ENCODE assay signal across 8 cellular contexts in the genomic region with DNA sequence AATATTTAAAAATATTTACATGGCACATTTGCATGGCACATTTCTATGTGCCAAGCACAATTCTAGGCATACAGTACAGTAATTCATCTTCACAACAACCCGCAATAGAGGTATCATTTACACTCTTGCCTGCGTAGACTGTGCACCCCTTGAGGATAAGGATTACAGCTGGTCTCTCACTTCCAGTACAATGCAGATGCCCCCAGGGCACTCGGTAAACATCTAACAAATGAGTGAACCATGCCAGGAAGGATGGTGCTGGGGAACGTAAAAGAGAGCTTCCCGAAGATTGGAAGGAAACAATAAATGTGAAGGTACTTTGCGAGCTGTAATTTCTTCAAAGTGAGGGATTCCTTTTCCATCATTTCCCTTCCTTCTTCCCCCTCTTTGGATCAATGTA. TPM values are rescaled to one million over a fixed set of nuclear protein-coding genes. Genes with fewer than 3 reads are reported as not detected.
A peak's percentile ranks its signal among the peaks of the same experiment; 100 is the strongest.
DNase-seq lines count a peak whose midpoint lies in the region; ATAC-seq and TF ChIP-seq lines count a peak whose summit lies in the region.

No MANE protein-coding gene starts in this region.

- H3K4me3 ChIP-seq in CD4-positive, alpha-beta memory T cell (ENCODE audit: low read length in 2 of 2), result peak overlapping the region; percentile 85
- peak overlapping the region; percentile 71 for H3K4me3 ChIP-seq in LNCaP clone FGC (ENCODE audit: low read depth, low read length)

- no peaks in the 10 kb centered on the region for H3K9me3 Mint-ChIP-seq in CD4-positive, alpha-beta memory T cell
- H3K9me3 Mint-ChIP-seq in chondrocyte (ENCODE audit: low read depth) (no peaks in the 10 kb centered on the region), nephron progenitor cell (peaks cover 19% of the 10 kb centered on the region)

- no peaks in the 10 kb centered on the region for H3K27me3 Mint-ChIP-seq in CD4-positive, alpha-beta memory T cell
- H3K27me3 Mint-ChIP-seq in chondrocyte (ENCODE audit: low read depth) (peaks cover 8% of the 10 kb centered on the region), nephron progenitor cell (ENCODE audit: low read depth, poor library complexity) (peaks cover 29% of the 10 kb centered on the region)

- POLR2A ChIA-PET in CD4-positive, alpha-beta memory T cell (lab: Charles Lee; ENCODE audit: partially characterized antibody), result interaction anchor here (0.8 to 7.9 kb wide), 14 partner anchors 8 to 224 kb away, joined by 3 to 111 read pairs (median 4); a partner anchor contains a TSS

- peak overlapping the region; percentile 82 to 94 (median 91) for H3K4me3 Mint-ChIP-seq in CD4-positive, alpha-beta memory T cell
- peak overlapping the region; percentile 84 for H3K4me3 Mint-ChIP-seq in chondrocyte (ENCODE audit: unreplicated experiment)
- peak overlapping the region; percentile 86 for H3K4me3 Mint-ChIP-seq in nephron progenitor cell

- CTCF ChIA-PET in CD4-positive, alpha-beta memory T cell (lab: Charles Lee; ENCODE audit: partially characterized antibody), result interaction anchor here (1.0 to 9.7 kb wide), 8 partner anchors 8 to 282 kb away, joined by 3 to 117 read pairs (median 4); a partner anchor contains a TSS

- peaks cover 15 to 49% (median 35%) of the 10 kb centered on the region in 4 donors for H3K4me1 Mint-ChIP-seq in CD4-positive, alpha-beta memory T cell
- H3K4me1 Mint-ChIP-seq in chondrocyte (ENCODE audit: low read depth), result peaks cover 27% of the 10 kb centered on the region
- peaks cover 32% of the 10 kb centered on the region for H3K4me1 Mint-ChIP-seq in nephron progenitor cell

- intact Hi-C loops in CD4-positive, alpha-beta memory T cell (cut with micrococcal nuclease), result no loop called here

- H3K36me3 ChIP-seq in CD4-positive, alpha-beta memory T cell (ENCODE audit: insufficient read depth, low read length), result peaks cover 32% of the 10 kb centered on the region

- no peak for ATAC-seq in HG02571 (IDR thresholded peaks at IDR 0.05; ENCODE audit: unreplicated experiment)
- ATAC-seq in GM21529 (IDR thresholded peaks at IDR 0.05; ENCODE audit: unreplicated experiment), result no peak

- H3K27me3 ChIP-seq in CD4-positive, alpha-beta memory T cell (ENCODE audit: insufficient read depth, low read length), result no peaks in the 10 kb centered on the region

- TF ChIP-seq CTCF in LNCaP clone FGC (IDR thresholded peaks at IDR 0.05; ENCODE audit: control insufficient read depth, extremely low read depth, insufficient read depth), result no peak
- TF ChIP-seq CTCF in chondrocyte (IDR thresholded peaks at IDR 0.05), result no peak
- TF ChIP-seq CTCF in nephron progenitor cell (IDR thresholded peaks at IDR 0.05), result no peak

- H3K4me1 ChIP-seq in CD4-positive, alpha-beta memory T cell (ENCODE audit: insufficient read depth, low read length), result peaks cover 33% of the 10 kb centered on the region

- no peaks in the 10 kb centered on the region for H3K9me3 ChIP-seq in CD4-positive, alpha-beta memory T cell (ENCODE audit: control insufficient read depth in 1 of 2, low read length in 2 of 2)

- H3K27ac Mint-ChIP-seq in CD4-positive, alpha-beta memory T cell, result peak overlapping the region; percentile 60 to 99 (median 91)
- H3K27ac Mint-ChIP-seq in chondrocyte (ENCODE audit: unreplicated experiment) (peak overlapping the region; percentile 87), nephron progenitor cell (peak overlapping the region; percentile 4)

- DNase-seq in CD4-positive, alpha-beta memory T cell, result no peak
- DNase-seq in LNCaP clone FGC (ENCODE audit: low read depth), result no peak
- DNase-seq in chondrocyte (ENCODE audit: low spot score), result no peak
- no peak for DNase-seq in nephron progenitor cell
- no peak for DNase-seq in SK-N-DZ (ENCODE audit: low spot score)
- no peak for DNase-seq in AG08396 (ENCODE audit: low spot score)

- peaks cover 14 to 52% of the 10 kb centered on the region in 2 donors for H3K36me3 Mint-ChIP-seq in CD4-positive, alpha-beta memory T cell
- peaks cover 11% of the 10 kb centered on the region for H3K36me3 Mint-ChIP-seq in chondrocyte (ENCODE audit: low read depth)
- peaks cover 33% of the 10 kb centered on the region for H3K36me3 Mint-ChIP-seq in nephron progenitor cell (ENCODE audit: low read depth)

- H3K27ac ChIP-seq in CD4-positive, alpha-beta memory T cell (ENCODE audit: low read depth, low read length), result peak overlapping the region; percentile 85

RNA-seq across cellular contexts. Expression of a gene that starts 1.3 kb away (rescaled TPM):
- 10 to 100 TPM; 97.4 to 99.2 TPM for total RNA-seq in CD4-positive, alpha-beta memory T cell
- 10 to 100 TPM; 10.8 to 17.1 TPM for polyA plus RNA-seq in CD4-positive, alpha-beta memory T cell
- total RNA-seq in chondrocyte, result 48.4 to 51.3 TPM (median 48.6 TPM) in 3 replicates
- polyA plus RNA-seq in SK-N-DZ (2014; cell fraction: cytosol; rRNA removed), result 123 and 160 TPM in 2 replicates
- polyA plus RNA-seq in SK-N-DZ (2014; cell fraction: nucleus; rRNA removed), result 62.6 and 67.4 TPM in 2 replicates

RNA-seq across cellular contexts. Expression of a gene that starts 8.9 kb away (rescaled TPM):
- total RNA-seq in CD4-positive, alpha-beta memory T cell, result 10 to 100 TPM; 66.9 to 68.0 TPM
- polyA plus RNA-seq in CD4-positive, alpha-beta memory T cell, result 100 to 1,000 TPM; 195 to 333 TPM
- 97.0 to 124 TPM (median 104 TPM) in 3 replicates for total RNA-seq in chondrocyte
- 32.4 and 34.1 TPM in 2 replicates for polyA plus RNA-seq in SK-N-DZ (2014; cell fraction: cytosol; rRNA removed)
- 12.8 and 16.7 TPM in 2 replicates for polyA plus RNA-seq in SK-N-DZ (2014; cell fraction: nucleus; rRNA removed)

RNA-seq across cellular contexts. Expression of a gene that starts 19.2 kb away (rescaled TPM):
- under 1 TPM; 0.78 to 0.93 TPM for total RNA-seq in CD4-positive, alpha-beta memory T cell
- not detected for polyA plus RNA-seq in CD4-positive, alpha-beta memory T cell
- total RNA-seq in chondrocyte, result 41.3 to 72.0 TPM (median 69.8 TPM) in 3 replicates
- 206 and 314 TPM in 2 replicates for polyA plus RNA-seq in SK-N-DZ (2014; cell fraction: cytosol; rRNA removed)
- 775 and 968 TPM in 2 replicates for polyA plus RNA-seq in SK-N-DZ (2014; cell fraction: nucleus; rRNA removed)

RNA-seq across cellular contexts. Expression of a gene that starts 37.7 kb away (rescaled TPM):
- under 1 TPM; 0.33 to 0.41 TPM for total RNA-seq in CD4-positive, alpha-beta memory T cell
- under 1 TPM in 1 of 2 donors, not detected in 1; 0.50 TPM for polyA plus RNA-seq in CD4-positive, alpha-beta memory T cell
- 0.40 to 0.49 TPM in 2 of 3 replicates, not detected in the other for total RNA-seq in chondrocyte
- polyA plus RNA-seq in SK-N-DZ (2014; cell fraction: cytosol; rRNA removed), result not detected in 2 replicates
- not detected in 2 replicates for polyA plus RNA-seq in SK-N-DZ (2014; cell fraction: nucleus; rRNA removed)

RNA-seq across cellular contexts. Expression of a gene that starts 46.9 kb away (rescaled TPM):
- 1 to 10 TPM; 4.6 to 5.4 TPM for total RNA-seq in CD4-positive, alpha-beta memory T cell
- polyA plus RNA-seq in CD4-positive, alpha-beta memory T cell, result under 1 TPM in 1 of 2 donors, not detected in 1; 0.29 TPM
- 0.54 to 1.6 TPM (median 0.62 TPM) in 3 replicates for total RNA-seq in chondrocyte
- polyA plus RNA-seq in SK-N-DZ (2014; cell fraction: cytosol; rRNA removed), result 0.21 TPM in 1 of 2 replicates, not detected in the other
- polyA plus RNA-seq in SK-N-DZ (2014; cell fraction: nucleus; rRNA removed), result not detected in 2 replicates

Comparison
In these comparisons a context has a peak if more than half of its experiments do, and no peak if none do; other contexts are left out.
1. H3K27ac Mint-ChIP-seq: peak in every context shown above with its lines; median percentile 91 in CD4-positive, alpha-beta memory T cell; 87 in chondrocyte; 4 in nephron progenitor cell.
2. RNA of a gene that starts 19.2 kb away (total RNA-seq): 41.3 to 72.0 TPM in chondrocyte; 0.78 to 0.93 TPM in CD4-positive, alpha-beta memory T cell; every median in the first group is over 10 times any median in the second.
3. Peak in every context shown above with its lines, with median percentiles within 50 percentile points of each other: H3K4me3 Mint-ChIP-seq.